Comparison of ENCODE assay signal across 14 cellular contexts in the genomic region with DNA sequence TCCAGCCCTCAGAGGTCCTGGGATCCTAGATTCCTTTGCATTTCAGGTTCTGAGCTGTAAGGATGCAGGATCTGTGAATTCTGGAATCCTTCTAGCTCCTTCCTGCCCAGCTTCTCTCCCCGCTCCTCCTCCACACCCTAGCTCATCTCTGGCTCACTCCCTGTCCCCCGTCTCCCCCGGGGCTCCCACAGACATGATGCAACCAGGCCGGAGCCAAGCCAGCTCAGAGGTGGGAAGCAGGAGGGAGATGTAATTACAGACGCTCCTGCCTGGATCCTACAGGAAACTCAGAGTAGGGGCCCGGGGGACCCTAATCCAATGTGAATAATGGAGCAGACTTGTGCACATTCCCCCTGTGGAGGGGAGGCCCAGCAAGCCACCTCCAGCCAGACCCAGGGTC. TPM values are rescaled to one million over a fixed set of nuclear protein-coding genes. Genes with fewer than 3 reads are reported as not detected.
A peak's percentile ranks its signal among the peaks of the same experiment; 100 is the strongest.
DNase-seq lines count a peak whose midpoint lies in the region; ATAC-seq and TF ChIP-seq lines count a peak whose summit lies in the region.
"Had no signal": no experiment of that assay in that cellular context is flagged by ENCODE, and none has a peak within 500 bp of the region (broad histone marks: within the 10 kb centered on the region; RNA-seq: fewer than 3 reads in every experiment).

No MANE protein-coding gene starts in this region.

- no peak overlapping the region for H3K27ac ChIP-seq in gastroesophageal sphincter

- H3K36me3 ChIP-seq in gastroesophageal sphincter = no peaks in the 10 kb centered on the region

- no peaks in the 10 kb centered on the region for H3K9me3 ChIP-seq in gastroesophageal sphincter

- peak; percentile 4; the same call in 1 of the 3 replicates for ATAC-seq in SK-N-SH treated with all-trans-retinoic acid at 6 μM for 48 hours
- ATAC-seq in gastroesophageal sphincter = peak; percentile 59
- ATAC-seq in stimulated activated memory B cell treated with anti-CD40 and anti-IgM and Interleukin-4, amounts not matched to agents 10 μg/mL and 1 μg/mL and 100 μg/mL, for 72 hours = no peak
- ATAC-seq: activated CD8-positive, alpha-beta T cell treated with anti-CD3 and anti-CD28 coated beads for 36 hours had no signal

- no peak overlapping the region for H3K4me3 ChIP-seq in gastroesophageal sphincter

- H3K36me3 Mint-ChIP-seq in stimulated activated memory B cell treated with anti-CD40 and anti-IgM and Interleukin-4, amounts not matched to agents 10 μg/mL and 1 μg/mL and 100 μg/mL, for 72 hours = peaks cover 20% of the 10 kb centered on the region

- H3K4me1 Mint-ChIP-seq in stimulated activated memory B cell treated with anti-CD40 and anti-IgM and Interleukin-4, amounts not matched to agents 10 μg/mL and 1 μg/mL and 100 μg/mL, for 72 hours = peaks cover 42% of the 10 kb centered on the region

- H3K27me3 ChIP-seq in gastroesophageal sphincter = no peaks in the 10 kb centered on the region

- H3K27me3 Mint-ChIP-seq in stimulated activated memory B cell treated with anti-CD40 and anti-IgM and Interleukin-4, amounts not matched to agents 10 μg/mL and 1 μg/mL and 100 μg/mL, for 72 hours = no peaks in the 10 kb centered on the region
- H3K27me3 Mint-ChIP-seq: activated CD8-positive, alpha-beta T cell treated with anti-CD3 and anti-CD28 coated beads for 36 hours; CD4-positive, alpha-beta T cell had no signal

- TF ChIP-seq POLR2A in gastroesophageal sphincter (IDR thresholded peaks at IDR 0.05) = no peak

- no peak for TF ChIP-seq CTCF in gastroesophageal sphincter (IDR thresholded peaks at IDR 0.05)

- no peak for TF ChIP-seq EP300 in gastroesophageal sphincter (IDR thresholded peaks at IDR 0.05)

- H3K9me3 Mint-ChIP-seq in stimulated activated memory B cell treated with anti-CD40 and anti-IgM and Interleukin-4, amounts not matched to agents 10 μg/mL and 1 μg/mL and 100 μg/mL, for 72 hours = no peaks in the 10 kb centered on the region
- H3K9me3 Mint-ChIP-seq: activated CD8-positive, alpha-beta T cell treated with anti-CD3 and anti-CD28 coated beads for 36 hours; CD4-positive, alpha-beta T cell had no signal

- no peak overlapping the region for H3K4me3 Mint-ChIP-seq in stimulated activated memory B cell treated with anti-CD40 and anti-IgM and Interleukin-4, amounts not matched to agents 10 μg/mL and 1 μg/mL and 100 μg/mL, for 72 hours
- H3K4me3 Mint-ChIP-seq: activated CD8-positive, alpha-beta T cell treated with anti-CD3 and anti-CD28 coated beads for 36 hours; CD4-positive, alpha-beta T cell had no signal

- peaks cover 0 to 34% (median 13%) of the 10 kb centered on the region in 3 donors for H3K4me1 ChIP-seq in gastroesophageal sphincter

- WGBS in gastroesophageal sphincter (ENCODE audit: low coverage in 1 of 2), 2 donors = 60% methylated on average over 1 of the region's 6 CpGs; no CpG with 5 or more reads in 1 of the 2 donors

- peak overlapping the region; percentile 18 for H3K27ac Mint-ChIP-seq in stimulated activated memory B cell treated with anti-CD40 and anti-IgM and Interleukin-4, amounts not matched to agents 10 μg/mL and 1 μg/mL and 100 μg/mL, for 72 hours
- H3K27ac Mint-ChIP-seq: activated CD8-positive, alpha-beta T cell treated with anti-CD3 and anti-CD28 coated beads for 36 hours; CD4-positive, alpha-beta T cell; progenitor cell of endocrine pancreas had no signal

- peak; percentile 31 for DNase-seq in GM04503 (ENCODE audit: low read depth)
- no peak for DNase-seq in germinal center (ENCODE audit: low spot score)
- no peak for DNase-seq in stimulated activated CD8-positive, alpha-beta memory T cell treated with anti-CD3 and anti-CD28 coated beads, Interleukin-4, amount 100 ng/mL, for 48 hours
- no peak for DNase-seq in UCSD-AML1 (lab: John Stamatoyannopoulos, UW; ENCODE audit: unreplicated experiment)
- DNase-seq: activated CD8-positive, alpha-beta T cell treated with anti-CD3 and anti-CD28 coated beads for 36 hours; CD4-positive, alpha-beta T cell; SHP77; trophoblast cell had no signal

TF ChIP-seq in SK-N-SH treated with all-trans-retinoic acid at 6 μM for 48 hours, 23 proteins besides CTCF, POLR2A, EP300 and RAD21:
- TF ChIP-seq ZNF8 (CRISPR knock-in tag; IDR thresholded peaks at IDR 0.05) (peak; percentile 48; the same call in 1 of the 2 replicates), ARNTL (CRISPR knock-in tag; IDR thresholded peaks at IDR 0.05; ENCODE audit: borderline replicate concordance, low read depth) (0 out of 2 replicates have a peak, but pooled peaks have one; percentile 43), ZNF70 (CRISPR knock-in tag; IDR thresholded peaks at IDR 0.05) (0 out of 2 replicates have a peak, but pooled peaks have one; percentile 25), BACH2 (CRISPR knock-in tag; IDR thresholded peaks at IDR 0.05; ENCODE audit: borderline replicate concordance) (no peak)
- TF ChIP-seq, protein P1, sequence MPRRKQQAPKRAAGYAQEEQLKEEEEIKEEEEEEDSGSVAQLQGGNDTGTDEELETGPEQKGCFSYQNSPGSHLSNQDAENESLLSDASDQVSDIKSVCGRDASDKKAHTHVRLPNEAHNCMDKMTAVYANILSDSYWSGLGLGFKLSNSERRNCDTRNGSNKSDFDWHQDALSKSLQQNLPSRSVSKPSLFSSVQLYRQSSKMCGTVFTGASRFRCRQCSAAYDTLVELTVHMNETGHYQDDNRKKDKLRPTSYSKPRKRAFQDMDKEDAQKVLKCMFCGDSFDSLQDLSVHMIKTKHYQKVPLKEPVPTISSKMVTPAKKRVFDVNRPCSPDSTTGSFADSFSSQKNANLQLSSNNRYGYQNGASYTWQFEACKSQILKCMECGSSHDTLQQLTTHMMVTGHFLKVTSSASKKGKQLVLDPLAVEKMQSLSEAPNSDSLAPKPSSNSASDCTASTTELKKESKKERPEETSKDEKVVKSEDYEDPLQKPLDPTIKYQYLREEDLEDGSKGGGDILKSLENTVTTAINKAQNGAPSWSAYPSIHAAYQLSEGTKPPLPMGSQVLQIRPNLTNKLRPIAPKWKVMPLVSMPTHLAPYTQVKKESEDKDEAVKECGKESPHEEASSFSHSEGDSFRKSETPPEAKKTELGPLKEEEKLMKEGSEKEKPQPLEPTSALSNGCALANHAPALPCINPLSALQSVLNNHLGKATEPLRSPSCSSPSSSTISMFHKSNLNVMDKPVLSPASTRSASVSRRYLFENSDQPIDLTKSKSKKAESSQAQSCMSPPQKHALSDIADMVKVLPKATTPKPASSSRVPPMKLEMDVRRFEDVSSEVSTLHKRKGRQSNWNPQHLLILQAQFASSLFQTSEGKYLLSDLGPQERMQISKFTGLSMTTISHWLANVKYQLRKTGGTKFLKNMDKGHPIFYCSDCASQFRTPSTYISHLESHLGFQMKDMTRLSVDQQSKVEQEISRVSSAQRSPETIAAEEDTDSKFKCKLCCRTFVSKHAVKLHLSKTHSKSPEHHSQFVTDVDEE (CRISPR knock-in tag; IDR thresholded peaks at IDR 0.05) = 0 out of 2 replicates have a peak, but pooled peaks have one; percentile 64

RNA-seq across cellular contexts. Expression of gene GNG8, which starts 4.5 kb away (rescaled TPM):
- total RNA-seq in gastroesophageal sphincter = not detected
- total RNA-seq: CD4-positive, alpha-beta T cell; dermis microvascular lymphatic vessel endothelial cell; mononuclear cell; progenitor cell of endocrine pancreas had no signal

RNA-seq across cellular contexts. Expression of gene PTGIR, which starts 6.6 kb away (rescaled TPM):
- 1 to 10 TPM; 3.6 to 5.9 (median 4.3) TPM for total RNA-seq in gastroesophageal sphincter
- total RNA-seq: dermis microvascular lymphatic vessel endothelial cell, progenitor cell of endocrine pancreas had no signal

RNA-seq across cellular contexts. Expression of gene DACT3, which starts 29.5 kb away (rescaled TPM):
- 100 to 1,000 TPM in 1 of 4 donors, 10 to 100 TPM in 3; 42.9 to 105 (median 53.1) TPM for total RNA-seq in gastroesophageal sphincter

RNA-seq across cellular contexts. Expression of gene CALM3, which starts 30.4 kb away (rescaled TPM):
- total RNA-seq in gastroesophageal sphincter = 100 to 1,000 TPM; 128 to 193 (median 163) TPM
